1 cellular context compared by ENCODE assay signal in the genomic region with DNA sequence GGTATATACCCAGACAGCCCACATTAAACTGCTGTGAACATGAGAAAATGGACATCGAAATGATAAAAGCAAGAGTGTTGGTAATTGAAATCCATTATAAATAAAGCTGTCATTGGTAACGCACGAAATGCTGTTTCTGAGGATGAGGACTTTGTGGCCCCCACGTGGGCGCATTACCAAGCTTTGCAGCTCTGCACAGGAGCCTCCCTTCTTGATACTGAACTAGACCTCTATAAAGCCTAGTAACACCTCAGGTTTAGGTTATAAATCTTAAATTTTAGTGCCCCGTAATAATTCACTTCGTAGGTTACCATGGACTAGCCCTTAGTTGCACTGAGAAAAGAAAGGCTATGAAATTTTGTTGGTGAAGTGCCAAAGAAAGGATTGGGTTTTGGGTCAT.
TF ChIP-seq lines count a peak whose summit lies in the region.

No MANE protein-coding gene starts in this region.

TF ChIP-seq in GM23338, 12 proteins besides CTCF, POLR2A, EP300 and RAD21 (continued from another document):
- TF ChIP-seq, protein P1, sequence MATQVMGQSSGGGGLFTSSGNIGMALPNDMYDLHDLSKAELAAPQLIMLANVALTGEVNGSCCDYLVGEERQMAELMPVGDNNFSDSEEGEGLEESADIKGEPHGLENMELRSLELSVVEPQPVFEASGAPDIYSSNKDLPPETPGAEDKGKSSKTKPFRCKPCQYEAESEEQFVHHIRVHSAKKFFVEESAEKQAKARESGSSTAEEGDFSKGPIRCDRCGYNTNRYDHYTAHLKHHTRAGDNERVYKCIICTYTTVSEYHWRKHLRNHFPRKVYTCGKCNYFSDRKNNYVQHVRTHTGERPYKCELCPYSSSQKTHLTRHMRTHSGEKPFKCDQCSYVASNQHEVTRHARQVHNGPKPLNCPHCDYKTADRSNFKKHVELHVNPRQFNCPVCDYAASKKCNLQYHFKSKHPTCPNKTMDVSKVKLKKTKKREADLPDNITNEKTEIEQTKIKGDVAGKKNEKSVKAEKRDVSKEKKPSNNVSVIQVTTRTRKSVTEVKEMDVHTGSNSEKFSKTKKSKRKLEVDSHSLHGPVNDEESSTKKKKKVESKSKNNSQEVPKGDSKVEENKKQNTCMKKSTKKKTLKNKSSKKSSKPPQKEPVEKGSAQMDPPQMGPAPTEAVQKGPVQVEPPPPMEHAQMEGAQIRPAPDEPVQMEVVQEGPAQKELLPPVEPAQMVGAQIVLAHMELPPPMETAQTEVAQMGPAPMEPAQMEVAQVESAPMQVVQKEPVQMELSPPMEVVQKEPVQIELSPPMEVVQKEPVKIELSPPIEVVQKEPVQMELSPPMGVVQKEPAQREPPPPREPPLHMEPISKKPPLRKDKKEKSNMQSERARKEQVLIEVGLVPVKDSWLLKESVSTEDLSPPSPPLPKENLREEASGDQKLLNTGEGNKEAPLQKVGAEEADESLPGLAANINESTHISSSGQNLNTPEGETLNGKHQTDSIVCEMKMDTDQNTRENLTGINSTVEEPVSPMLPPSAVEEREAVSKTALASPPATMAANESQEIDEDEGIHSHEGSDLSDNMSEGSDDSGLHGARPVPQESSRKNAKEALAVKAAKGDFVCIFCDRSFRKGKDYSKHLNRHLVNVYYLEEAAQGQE (IDR thresholded peaks at IDR 0.05; ENCODE audit: unreplicated experiment): no peak
- TF ChIP-seq ZNF114 (CRISPR knock-in tag; IDR thresholded peaks at IDR 0.05) (no peak), ETS1 (IDR thresholded peaks at IDR 0.05) (no peak), POLR2AphosphoS5 (IDR thresholded peaks at IDR 0.05; ENCODE audit: low read depth) (no peak), JUNB (IDR thresholded peaks at IDR 0.05; ENCODE audit: unreplicated experiment) (no peak), EZH2phosphoT487 (IDR thresholded peaks at IDR 0.05; ENCODE audit: unreplicated experiment) (no peak)
- TF ChIP-seq, protein P2, sequence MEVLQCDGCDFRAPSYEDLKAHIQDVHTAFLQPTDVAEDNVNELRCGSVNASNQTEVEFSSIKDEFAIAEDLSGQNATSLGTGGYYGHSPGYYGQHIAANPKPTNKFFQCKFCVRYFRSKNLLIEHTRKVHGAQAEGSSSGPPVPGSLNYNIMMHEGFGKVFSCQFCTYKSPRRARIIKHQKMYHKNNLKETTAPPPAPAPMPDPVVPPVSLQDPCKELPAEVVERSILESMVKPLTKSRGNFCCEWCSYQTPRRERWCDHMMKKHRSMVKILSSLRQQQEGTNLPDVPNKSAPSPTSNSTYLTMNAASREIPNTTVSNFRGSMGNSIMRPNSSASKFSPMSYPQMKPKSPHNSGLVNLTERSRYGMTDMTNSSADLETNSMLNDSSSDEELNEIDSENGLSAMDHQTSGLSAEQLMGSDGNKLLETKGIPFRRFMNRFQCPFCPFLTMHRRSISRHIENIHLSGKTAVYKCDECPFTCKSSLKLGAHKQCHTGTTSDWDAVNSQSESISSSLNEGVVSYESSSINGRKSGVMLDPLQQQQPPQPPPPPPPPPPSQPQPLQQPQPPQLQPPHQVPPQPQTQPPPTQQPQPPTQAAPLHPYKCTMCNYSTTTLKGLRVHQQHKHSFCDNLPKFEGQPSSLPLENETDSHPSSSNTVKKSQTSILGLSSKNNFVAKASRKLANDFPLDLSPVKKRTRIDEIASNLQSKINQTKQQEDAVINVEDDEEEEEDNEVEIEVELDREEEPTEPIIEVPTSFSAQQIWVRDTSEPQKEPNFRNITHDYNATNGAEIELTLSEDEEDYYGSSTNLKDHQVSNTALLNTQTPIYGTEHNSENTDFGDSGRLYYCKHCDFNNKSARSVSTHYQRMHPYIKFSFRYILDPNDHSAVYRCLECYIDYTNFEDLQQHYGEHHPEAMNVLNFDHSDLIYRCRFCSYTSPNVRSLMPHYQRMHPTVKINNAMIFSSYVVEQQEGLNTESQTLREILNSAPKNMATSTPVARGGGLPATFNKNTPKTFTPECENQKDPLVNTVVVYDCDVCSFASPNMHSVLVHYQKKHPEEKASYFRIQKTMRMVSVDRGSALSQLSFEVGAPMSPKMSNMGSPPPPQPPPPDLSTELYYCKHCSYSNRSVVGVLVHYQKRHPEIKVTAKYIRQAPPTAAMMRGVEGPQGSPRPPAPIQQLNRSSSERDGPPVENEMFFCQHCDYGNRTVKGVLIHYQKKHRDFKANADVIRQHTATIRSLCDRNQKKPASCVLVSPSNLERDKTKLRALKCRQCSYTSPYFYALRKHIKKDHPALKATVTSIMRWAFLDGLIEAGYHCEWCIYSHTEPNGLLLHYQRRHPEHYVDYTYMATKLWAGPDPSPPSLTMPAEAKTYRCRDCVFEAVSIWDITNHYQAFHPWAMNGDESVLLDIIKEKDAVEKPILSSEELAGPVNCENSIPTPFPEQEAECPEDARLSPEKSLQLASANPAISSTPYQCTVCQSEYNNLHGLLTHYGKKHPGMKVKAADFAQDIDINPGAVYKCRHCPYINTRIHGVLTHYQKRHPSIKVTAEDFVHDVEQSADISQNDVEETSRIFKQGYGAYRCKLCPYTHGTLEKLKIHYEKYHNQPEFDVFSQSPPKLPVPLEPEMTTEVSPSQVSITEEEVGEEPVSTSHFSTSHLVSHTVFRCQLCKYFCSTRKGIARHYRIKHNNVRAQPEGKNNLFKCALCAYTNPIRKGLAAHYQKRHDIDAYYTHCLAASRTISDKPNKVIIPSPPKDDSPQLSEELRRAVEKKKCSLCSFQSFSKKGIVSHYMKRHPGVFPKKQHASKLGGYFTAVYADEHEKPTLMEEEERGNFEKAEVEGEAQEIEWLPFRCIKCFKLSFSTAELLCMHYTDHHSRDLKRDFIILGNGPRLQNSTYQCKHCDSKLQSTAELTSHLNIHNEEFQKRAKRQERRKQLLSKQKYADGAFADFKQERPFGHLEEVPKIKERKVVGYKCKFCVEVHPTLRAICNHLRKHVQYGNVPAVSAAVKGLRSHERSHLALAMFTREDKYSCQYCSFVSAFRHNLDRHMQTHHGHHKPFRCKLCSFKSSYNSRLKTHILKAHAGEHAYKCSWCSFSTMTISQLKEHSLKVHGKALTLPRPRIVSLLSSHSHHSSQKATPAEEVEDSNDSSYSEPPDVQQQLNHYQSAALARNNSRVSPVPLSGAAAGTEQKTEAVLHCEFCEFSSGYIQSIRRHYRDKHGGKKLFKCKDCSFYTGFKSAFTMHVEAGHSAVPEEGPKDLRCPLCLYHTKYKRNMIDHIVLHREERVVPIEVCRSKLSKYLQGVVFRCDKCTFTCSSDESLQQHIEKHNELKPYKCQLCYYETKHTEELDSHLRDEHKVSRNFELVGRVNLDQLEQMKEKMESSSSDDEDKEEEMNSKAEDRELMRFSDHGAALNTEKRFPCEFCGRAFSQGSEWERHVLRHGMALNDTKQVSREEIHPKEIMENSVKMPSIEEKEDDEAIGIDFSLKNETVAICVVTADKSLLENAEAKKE (CRISPR knock-in tag; IDR thresholded peaks at IDR 0.05): no peak
